8 cellular contexts compared by ENCODE assay signal in the genomic region with DNA sequence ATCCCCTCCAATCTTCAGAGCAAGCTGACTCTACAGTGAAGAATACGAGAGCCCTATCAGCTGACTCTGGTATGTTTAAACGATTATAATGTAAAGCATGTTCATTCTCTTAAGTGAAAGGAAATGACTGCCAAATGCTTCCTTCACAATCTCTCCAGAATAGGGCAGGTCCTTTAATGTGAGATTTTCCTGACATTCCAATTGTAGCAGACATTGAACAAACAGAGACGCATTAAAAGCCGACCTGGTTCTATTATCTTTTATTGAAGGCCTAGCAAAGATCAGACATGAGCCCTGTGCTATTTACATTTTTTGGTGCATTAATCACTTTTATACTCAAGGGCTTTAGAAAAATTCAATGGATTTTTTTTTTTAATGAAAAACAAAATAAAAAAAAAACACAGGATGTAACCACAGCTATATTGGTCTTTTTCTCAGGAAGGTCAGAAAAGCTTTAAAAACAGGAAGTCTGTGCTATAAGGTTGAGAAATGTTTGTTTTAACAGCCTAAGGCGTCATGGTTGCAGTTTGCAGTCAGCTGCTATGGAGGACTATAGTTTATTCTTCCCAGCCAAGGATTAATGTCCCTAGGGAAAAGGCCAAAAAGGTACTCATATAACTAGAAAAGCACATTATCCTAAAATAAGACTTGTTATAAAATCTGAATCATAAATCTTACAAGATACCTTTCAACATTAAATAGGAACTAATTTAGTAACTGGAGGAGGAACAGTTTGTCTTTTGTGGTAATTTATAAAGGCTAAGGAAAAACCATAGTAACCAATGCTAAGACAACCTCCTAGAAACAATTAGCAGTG.
DNase-seq lines count a peak whose midpoint lies in the region; ATAC-seq and FAIRE-seq lines count a peak whose summit lies in the region.

No MANE protein-coding gene starts in this region.

- peak overlapping the region; percentile 81 for H3K27ac ChIP-seq in BLaER1

- H4K20me1 ChIP-seq in BLaER1: peaks cover 24% of the 10 kb centered on the region; the same call in 1 of the 2 replicates

- ATAC-seq in HG03432 (IDR thresholded peaks at IDR 0.05; ENCODE audit: unreplicated experiment): peak; percentile 47
- peak; percentile 59 for ATAC-seq in stimulated activated naive CD8-positive, alpha-beta T cell treated with anti-CD3 and anti-CD28 coated beads, Interleukin-15, Interleukin-2, amounts not matched to agents 100 U/mL and 50 U/mL, for 24 hours

- DNase-seq in NCI-H82 (lab: John Stamatoyannopoulos, UW) (peak; percentile 76), astrocyte of the hippocampus (ENCODE audit: low read depth, low spot score) (peak; percentile 69), GM19238 (ENCODE audit: insufficient read length, low spot score) (no peak)
- no peak for DNase-seq in stimulated activated naive CD8-positive, alpha-beta T cell treated with anti-CD3 and anti-CD28 coated beads, Interleukin-15, Interleukin-2, amounts not matched to agents 100 U/mL and 50 U/mL, for 24 hours
- no peak for DNase-seq in activated effector memory CD4-positive, alpha-beta T cell treated with anti-CD3 and anti-CD28 coated beads, Interleukin-2, amount 50 U/mL, for 16 hours

- no peaks in the 10 kb centered on the region for H3K27me3 ChIP-seq in BLaER1

- H3K4me1 ChIP-seq in BLaER1: peaks cover 61% of the 10 kb centered on the region

- H3K9me3 ChIP-seq in BLaER1: no peaks in the 10 kb centered on the region; the same call in 1 of the 2 replicates

- peak; percentile 79 for FAIRE-seq in islet of Langerhans (lab: Jason Lieb, UNC)

- peak overlapping the region; percentile 72 for H3K9ac ChIP-seq in BLaER1

- peak overlapping the region; percentile 29; the same call in 1 of the 2 replicates for H3K4me3 ChIP-seq in BLaER1

- peak overlapping the region; percentile 80 for H3K4me2 ChIP-seq in BLaER1

- H3K36me3 ChIP-seq in BLaER1: peaks cover 14% of the 10 kb centered on the region

Comparison
In these comparisons a context has a peak if more than half of its experiments do, and no peak if none do; other contexts are left out.
1. DNase-seq: peak in NCI-H82 (single experiment) and astrocyte of the hippocampus (single experiment); none in stimulated activated naive CD8-positive, alpha-beta T cell treated with anti-CD3 and anti-CD28 coated beads, Interleukin-15, Interleukin-2, amounts not matched to agents 100 U/mL and 50 U/mL, for 24 hours (single experiment), activated effector memory CD4-positive, alpha-beta T cell treated with anti-CD3 and anti-CD28 coated beads, Interleukin-2, amount 50 U/mL, for 16 hours (single experiment) and GM19238 (single experiment).